ENCODE assay signal across 12 cellular contexts in genomic region chr18:59848002-59848401, GRCh38. TPM values are rescaled to one million over a fixed set of nuclear protein-coding genes. Genes with fewer than 3 reads are reported as not detected.
A peak's percentile ranks its signal among the peaks of the same experiment; 100 is the strongest.
DNase-seq lines count a peak whose midpoint lies in the region; ATAC-seq and TF ChIP-seq lines count a peak whose summit lies in the region.
"Had no signal": no experiment of that assay in that cellular context is flagged by ENCODE, and none has a peak within 500 bp of the region (broad histone marks: within the 10 kb centered on the region; RNA-seq: fewer than 3 reads in every experiment).

No MANE protein-coding gene starts in this region.

- H3K4me3 Mint-ChIP-seq in natural killer cell treated with Interleukin-12 subunit alpha and Interleukin-12 subunit beta and Interleukin-15 and Interleukin-18, amount 100 ng/mL, for 72 hours = peak overlapping the region; percentile 31
- no peak overlapping the region for H3K4me3 Mint-ChIP-seq in natural killer cell
- H3K4me3 Mint-ChIP-seq in stimulated activated memory B cell treated with anti-CD40 and anti-IgM and Interleukin-4, amounts not matched to agents 10 μg/mL and 1 μg/mL and 100 μg/mL, for 72 hours = no peak overlapping the region

- peaks cover 0 to 3% of the 10 kb centered on the region in 2 donors for H3K27me3 Mint-ChIP-seq in natural killer cell treated with Interleukin-12 subunit alpha and Interleukin-12 subunit beta and Interleukin-15 and Interleukin-18, amount 100 ng/mL, for 72 hours
- no peaks in the 10 kb centered on the region for H3K27me3 Mint-ChIP-seq in natural killer cell (ENCODE audit: low read depth in 2 of 2)
- no peaks in the 10 kb centered on the region for H3K27me3 Mint-ChIP-seq in stimulated activated memory B cell treated with anti-CD40 and anti-IgM and Interleukin-4, amounts not matched to agents 10 μg/mL and 1 μg/mL and 100 μg/mL, for 72 hours

- no peak for ATAC-seq in natural killer cell treated with Interleukin-12 subunit alpha and Interleukin-12 subunit beta and Interleukin-15 and Interleukin-18, amount 100 ng/mL, for 72 hours
- no peak for ATAC-seq in natural killer cell
- ATAC-seq in HG02870 (IDR thresholded peaks at IDR 0.05; ENCODE audit: unreplicated experiment) = peak; percentile 40
- peak; percentile 71 for ATAC-seq in stimulated activated memory B cell treated with anti-CD40 and anti-IgM and Interleukin-4, amounts not matched to agents 10 μg/mL and 1 μg/mL and 100 μg/mL, for 72 hours
- no peak for ATAC-seq in gastrocnemius medialis
- ATAC-seq: body of pancreas; naive thymus-derived CD4-positive, alpha-beta T cell had no signal

- intact Hi-C loops in natural killer cell (cut with micrococcal nuclease) (no loop called here), gastrocnemius medialis (cut with DNase I; ENCODE audit: low total_unique reads) (no loop called here)

- H3K27me3 ChIP-seq in gastrocnemius medialis = no peaks in the 10 kb centered on the region
- H3K27me3 ChIP-seq: body of pancreas had no signal

- H3K4me3 ChIP-seq in gastrocnemius medialis = no peak overlapping the region
- H3K4me3 ChIP-seq: body of pancreas, HAP-1 had no signal

- H3K27ac Mint-ChIP-seq in natural killer cell treated with Interleukin-12 subunit alpha and Interleukin-12 subunit beta and Interleukin-15 and Interleukin-18, amount 100 ng/mL, for 72 hours = peak overlapping the region in 1 of 2 donors; percentile 50
- H3K27ac Mint-ChIP-seq in natural killer cell = no peak overlapping the region
- peak overlapping the region; percentile 90 for H3K27ac Mint-ChIP-seq in stimulated activated memory B cell treated with anti-CD40 and anti-IgM and Interleukin-4, amounts not matched to agents 10 μg/mL and 1 μg/mL and 100 μg/mL, for 72 hours

- no peaks in the 10 kb centered on the region for H3K9me3 ChIP-seq in gastrocnemius medialis
- H3K9me3 ChIP-seq: body of pancreas, HAP-1 had no signal

- TF ChIP-seq POLR2A in gastrocnemius medialis (IDR thresholded peaks at IDR 0.05) = no peak

- H3K36me3 Mint-ChIP-seq in natural killer cell treated with Interleukin-12 subunit alpha and Interleukin-12 subunit beta and Interleukin-15 and Interleukin-18, amount 100 ng/mL, for 72 hours = no peaks in the 10 kb centered on the region
- no peaks in the 10 kb centered on the region for H3K36me3 Mint-ChIP-seq in natural killer cell
- no peaks in the 10 kb centered on the region for H3K36me3 Mint-ChIP-seq in stimulated activated memory B cell treated with anti-CD40 and anti-IgM and Interleukin-4, amounts not matched to agents 10 μg/mL and 1 μg/mL and 100 μg/mL, for 72 hours
- H3K36me3 Mint-ChIP-seq: naive thymus-derived CD4-positive, alpha-beta T cell had no signal

- no peak for TF ChIP-seq CTCF in natural killer cell (IDR thresholded peaks at IDR 0.05)
- TF ChIP-seq CTCF in gastrocnemius medialis (IDR thresholded peaks at IDR 0.05 in 4 of 5, conservative IDR thresholded peaks at IDR 0.05 in 1 of 5) = no peak

- H3K4me1 ChIP-seq in gastrocnemius medialis = no peaks in the 10 kb centered on the region
- H3K4me1 ChIP-seq: body of pancreas, HAP-1 had no signal

- H3K4me1 Mint-ChIP-seq in natural killer cell treated with Interleukin-12 subunit alpha and Interleukin-12 subunit beta and Interleukin-15 and Interleukin-18, amount 100 ng/mL, for 72 hours (ENCODE audit: low read depth in 2 of 2) = peaks cover 9 to 14% of the 10 kb centered on the region in 2 donors
- no peaks in the 10 kb centered on the region for H3K4me1 Mint-ChIP-seq in natural killer cell
- peaks cover 24% of the 10 kb centered on the region for H3K4me1 Mint-ChIP-seq in stimulated activated memory B cell treated with anti-CD40 and anti-IgM and Interleukin-4, amounts not matched to agents 10 μg/mL and 1 μg/mL and 100 μg/mL, for 72 hours

- in situ Hi-C loops in gastrocnemius medialis (cut with MboI; ENCODE audit: low sequenced_read_pairs in 4 of 4) = no loop called here

- H3K36me3 ChIP-seq in gastrocnemius medialis = no peaks in the 10 kb centered on the region
- H3K36me3 ChIP-seq: HAP-1 had no signal

- DNase-seq in natural killer cell treated with Interleukin-12 subunit alpha and Interleukin-12 subunit beta and Interleukin-15 and Interleukin-18, amount 100 ng/mL, for 72 hours (ENCODE audit: low spot score) = no peak
- no peak for DNase-seq in natural killer cell
- DNase-seq in NCI-H2196 treated with DMSO at 0.1 percent for 48 hours (lab: John Stamatoyannopoulos, UW; ENCODE audit: unreplicated experiment) = peak; percentile 39
- no peak for DNase-seq in medulla oblongata (ENCODE audit: extremely low spot score)
- DNase-seq in activated T-cell treated with anti-CD3 and anti-CD28 coated beads, Interleukin-2, amount 50 U/mL, for 48 hours = no peak
- DNase-seq in gastrocnemius medialis = no peak
- DNase-seq: AML-193; body of pancreas; naive thymus-derived CD4-positive, alpha-beta T cell had no signal

- H3K27ac ChIP-seq in gastrocnemius medialis = no peak overlapping the region
- H3K27ac ChIP-seq: body of pancreas had no signal

- no peaks in the 10 kb centered on the region for H3K9me3 Mint-ChIP-seq in natural killer cell treated with Interleukin-12 subunit alpha and Interleukin-12 subunit beta and Interleukin-15 and Interleukin-18, amount 100 ng/mL, for 72 hours
- H3K9me3 Mint-ChIP-seq in natural killer cell = no peaks in the 10 kb centered on the region
- no peaks in the 10 kb centered on the region for H3K9me3 Mint-ChIP-seq in stimulated activated memory B cell treated with anti-CD40 and anti-IgM and Interleukin-4, amounts not matched to agents 10 μg/mL and 1 μg/mL and 100 μg/mL, for 72 hours
- H3K9me3 Mint-ChIP-seq: naive thymus-derived CD4-positive, alpha-beta T cell had no signal

RNA-seq across cellular contexts. Expression of gene PMAIP1, which starts 51.8 kb away (rescaled TPM):
- total RNA-seq in natural killer cell treated with Interleukin-12 subunit alpha and Interleukin-12 subunit beta and Interleukin-15 and Interleukin-18, amount 100 ng/mL, for 72 hours = 10 to 100 TPM; 48.8 to 76.0 TPM
- total RNA-seq in natural killer cell (100 to 1,000 TPM; 211 to 514 (median 264) TPM), gastrocnemius medialis (1 to 10 TPM in 2 of 4 donors, under 1 TPM in 1, not detected in 1; 0.27 to 1.7 (median 1.2) TPM)

Comparison
In these comparisons a context has a peak if more than half of its experiments do, and no peak if none do; other contexts are left out.
1. ATAC-seq: peak in HG02870 (single experiment) and stimulated activated memory B cell treated with anti-CD40 and anti-IgM and Interleukin-4, amounts not matched to agents 10 μg/mL and 1 μg/mL and 100 μg/mL, for 72 hours (single experiment); none in natural killer cell treated with Interleukin-12 subunit alpha and Interleukin-12 subunit beta and Interleukin-15 and Interleukin-18, amount 100 ng/mL, for 72 hours (0 of 2), natural killer cell (0 of 3) and gastrocnemius medialis (0 of 2).
2. RNA of gene PMAIP1, which starts 51.8 kb away (total RNA-seq): 211 to 514 TPM in natural killer cell and 48.8 to 76.0 TPM in natural killer cell treated with Interleukin-12 subunit alpha and Interleukin-12 subunit beta and Interleukin-15 and Interleukin-18, amount 100 ng/mL, for 72 hours; 0.27 to 1.7 TPM in gastrocnemius medialis; every median in the first group is over 10 times any median in the second.